ENCODE assay signal across 15 cellular contexts in the genomic region with DNA sequence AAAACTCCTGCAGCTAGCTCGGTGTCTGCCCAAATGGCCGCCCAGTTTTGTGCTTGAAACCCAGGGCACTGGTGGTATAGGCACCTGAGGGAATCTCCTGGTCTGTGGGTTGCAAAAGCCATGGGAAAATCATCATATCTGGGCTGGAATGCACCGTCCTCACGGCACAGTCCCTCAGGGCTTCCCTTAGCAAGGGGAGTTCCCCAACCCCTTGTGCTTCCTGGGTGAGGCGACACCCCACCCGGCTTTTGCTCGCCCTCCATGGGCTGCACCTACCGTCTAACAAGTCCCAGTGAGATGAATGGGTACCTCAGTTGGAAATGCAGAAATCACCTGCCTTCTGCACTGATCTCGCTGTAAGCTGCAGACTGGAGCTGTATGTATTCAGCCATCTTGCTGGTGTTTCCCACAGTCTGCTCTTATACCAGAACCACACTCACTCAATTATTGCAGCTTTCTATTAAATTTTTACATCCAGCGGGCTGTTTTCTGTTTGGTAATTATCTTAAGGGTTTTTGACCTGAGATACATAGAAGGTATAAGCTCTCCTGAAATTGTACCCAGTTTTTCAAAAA. TPM values are rescaled to one million over a fixed set of nuclear protein-coding genes. Genes with fewer than 3 reads are reported as not detected.
"Had no signal": no experiment of that assay in that cellular context is flagged by ENCODE, and none has a peak within 500 bp of the region (broad histone marks: within the 10 kb centered on the region; RNA-seq: fewer than 3 reads in every experiment).

No MANE protein-coding gene starts in this region.

- H3K36me3 ChIP-seq: neural progenitor cell had no signal

- ATAC-seq: activated naive CD8-positive, alpha-beta T cell treated with anti-CD3 and anti-CD28 coated beads, Interleukin-2, amount 50 U/mL, for 24 hours had no signal

- H3K27ac ChIP-seq: dorsolateral prefrontal cortex, neural progenitor cell, tibial nerve had no signal

- H3K27me3 ChIP-seq: dorsolateral prefrontal cortex, neural progenitor cell, tibial nerve had no signal

- H3K4me1 ChIP-seq: neural progenitor cell, tibial nerve had no signal

- H3K4me2 ChIP-seq: neural progenitor cell had no signal

- H3K4me3 ChIP-seq: dorsolateral prefrontal cortex, neural progenitor cell, tibial nerve had no signal

- DNase-seq: activated CD4-positive, alpha-beta T cell treated with anti-CD3 and anti-CD28 coated beads, Interleukin-2, amount 10 ng/mL, durations not matched to agents 7 days and 5 days; activated CD8-positive, alpha-beta memory T cell treated with anti-CD3 and anti-CD28 coated beads, Interleukin-2, amount 50 U/mL, for 4 hours; activated effector memory CD4-positive, alpha-beta T cell treated with Interleukin-2 at 50 U/mL for 16 hours; activated naive CD4-positive, alpha-beta T cell treated with anti-CD3 and anti-CD28 coated beads, Interleukin-2, amount 10 ng/mL, durations not matched to agents 7 days and 5 days; activated naive CD8-positive, alpha-beta T cell treated with anti-CD3 and anti-CD28 coated beads, Interleukin-2, amount 50 U/mL, for 24 hours; activated T-cell treated with anti-CD3 and anti-CD28 coated beads, Interleukin-2, amount 50 U/mL, for 48 hours; anterior cingulate cortex; central memory CD4-positive, alpha-beta T cell; dorsolateral prefrontal cortex; naive B cell; stimulated activated CD4-positive, alpha-beta T cell treated with anti-CD3 and anti-CD28 coated beads, Interleukin-2, amount 100 ng/mL, for 24 hours had no signal

- H3K9ac ChIP-seq: neural progenitor cell had no signal

- H2AFZ ChIP-seq: neural progenitor cell had no signal

RNA-seq across cellular contexts. Expression of a gene that starts 36.7 kb away (rescaled TPM):
- total RNA-seq: activated CD4-positive, alpha-beta T cell treated with anti-CD3 and anti-CD28 coated beads, Interleukin-2, amount 10 ng/mL, durations not matched to agents 7 days and 5 days; fibroblast of villous mesenchyme; mononuclear cell had no signal
